ENCODE assay signal across 22 cellular contexts in the genomic region with DNA sequence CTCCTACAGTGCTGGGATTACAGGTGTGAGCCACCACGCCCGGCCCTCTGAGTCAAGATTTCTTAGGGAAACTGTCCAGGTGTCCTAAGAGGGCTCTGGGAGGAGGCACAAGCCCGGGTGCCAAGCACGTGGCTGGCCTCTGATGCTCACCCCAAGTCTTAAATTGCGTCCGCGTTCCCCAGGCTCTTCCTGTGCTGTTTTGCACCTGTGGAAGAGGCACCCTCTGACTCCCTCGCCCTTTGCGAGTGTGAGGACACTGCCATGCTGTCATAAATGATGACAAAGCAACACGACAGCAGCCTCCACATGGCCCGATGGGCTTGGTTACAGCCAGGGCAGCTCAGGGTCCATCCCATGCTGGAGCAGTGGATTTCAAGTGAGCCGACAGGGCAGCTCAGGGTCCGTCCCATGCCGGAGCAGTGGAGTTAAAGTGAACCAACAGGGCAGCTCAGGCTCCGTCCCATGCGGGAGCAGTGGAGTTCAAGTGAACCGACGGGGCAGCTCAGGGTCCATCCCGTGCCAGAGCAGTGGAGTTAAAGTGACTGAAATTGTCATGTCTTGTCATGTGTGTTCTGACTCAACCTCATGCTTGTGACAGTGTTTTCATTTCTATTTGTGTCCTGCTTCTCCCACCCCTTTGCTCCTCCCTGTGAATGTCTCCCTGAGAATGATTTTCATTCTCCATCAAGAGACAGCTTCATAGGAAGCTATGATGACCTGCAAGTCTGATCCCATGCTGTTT. TPM values are rescaled to one million over a fixed set of nuclear protein-coding genes. Genes with fewer than 3 reads are reported as not detected.
DNase-seq lines count a peak whose midpoint lies in the region; ATAC-seq and TF ChIP-seq lines count a peak whose summit lies in the region.
"Had no signal": no experiment of that assay in that cellular context is flagged by ENCODE, and none has a peak within 500 bp of the region (broad histone marks: within the 10 kb centered on the region; RNA-seq: fewer than 3 reads in every experiment).

No MANE protein-coding gene starts in this region.

- H3K36me3 Mint-ChIP-seq in endodermal cell (ENCODE audit: low read depth): peaks cover 65% of the 10 kb centered on the region

- intact Hi-C loops in Right ventricle myocardium superior (cut with DNase I): no loop called here
- intact Hi-C loops in heart right ventricle (cut with DNase I): no loop called here

- peak; percentile 16 for DNase-seq in Right ventricle myocardium superior
- no peak for DNase-seq in heart right ventricle
- DNase-seq in osteoblast (ENCODE audit: insufficient read length, low spot score, missing footprints): peak; percentile 73
- DNase-seq in hepatic stellate cell (ENCODE audit: low spot score): no peak
- no peak for DNase-seq in activated CD4-positive, CD25-positive, alpha-beta regulatory T cell treated with anti-CD3 and anti-CD28 coated beads, Interleukin-2, amount 50 U/mL, for 72 hours
- no peak for DNase-seq in endodermal cell
- DNase-seq: 8988T, DMS153, EL, GOT3, HFFc6, Kasumi-1, NCI-H1417 treated with DMSO at 0.1 percent for 48 hours, NCI-H2029, NCI-H2171 treated with DMSO at 0.1 percent for 48 hours, NCI-H510A treated with DMSO at 0.1 percent for 48 hours, PC-3, T-helper 1 cell had no signal

- H4K20me1 ChIP-seq in OCI-LY1 (ENCODE audit: insufficient read depth, low read length): no peaks in the 10 kb centered on the region
- no peaks in the 10 kb centered on the region for H4K20me1 ChIP-seq in osteoblast (ENCODE audit: insufficient read depth, low read length)

- no peak overlapping the region for H3K4me2 ChIP-seq in OCI-LY1 (ENCODE audit: low read length)
- H3K4me2 ChIP-seq in osteoblast (ENCODE audit: insufficient read depth, low read length): no peak overlapping the region
- H3K4me2 ChIP-seq: BLaER1 treated with 17β-estradiol and CSF1 and Interleukin-3, amounts not matched to agents 10 nM and 100 nM had no signal

- H3K27me3 ChIP-seq in heart right ventricle (no peaks in the 10 kb centered on the region), OCI-LY1 (ENCODE audit: insufficient read depth, low read length) (no peaks in the 10 kb centered on the region), osteoblast (ENCODE audit: insufficient read depth, low read length) (no peaks in the 10 kb centered on the region), endodermal cell (ENCODE audit: control insufficient read depth, insufficient read depth, low read length, poor library complexity, severe bottlenecking) (no peaks in the 10 kb centered on the region)
- H3K27me3 ChIP-seq: BLaER1 treated with 17β-estradiol and CSF1 and Interleukin-3, amounts not matched to agents 10 nM and 100 nM had no signal

- TF ChIP-seq CTCF in heart right ventricle (IDR thresholded peaks at IDR 0.05): no peak
- no peak for TF ChIP-seq CTCF in OCI-LY1 (IDR thresholded peaks at IDR 0.05; ENCODE audit: low read length)
- no peak for TF ChIP-seq CTCF in osteoblast (IDR thresholded peaks at IDR 0.05; ENCODE audit: extremely low read depth, low read depth, low read length)
- no peak for TF ChIP-seq CTCF in endodermal cell (conservative IDR thresholded peaks at IDR 0.05)

- ATAC-seq in Right ventricle myocardium superior (ENCODE audit: poor library complexity) (no peak), heart right ventricle (no peak), GM19455 (IDR thresholded peaks at IDR 0.05; ENCODE audit: unreplicated experiment) (no peak)
- ATAC-seq: PC-3 had no signal

- peaks cover 4 to 98% (median 24%) of the 10 kb centered on the region in 9 donors for H3K36me3 ChIP-seq in heart right ventricle
- H3K36me3 ChIP-seq in OCI-LY1 (ENCODE audit: insufficient read depth, low read length): peaks cover 63% of the 10 kb centered on the region
- peaks cover 31% of the 10 kb centered on the region for H3K36me3 ChIP-seq in osteoblast (ENCODE audit: insufficient read depth, low read length)
- peaks cover 54% of the 10 kb centered on the region for H3K36me3 ChIP-seq in endodermal cell (ENCODE audit: control insufficient read depth, insufficient read depth, low read length)

- no peaks in the 10 kb centered on the region for H3K4me1 Mint-ChIP-seq in endodermal cell

- H3K9me2 ChIP-seq in OCI-LY1 (ENCODE audit: low read depth, low read length): no peaks in the 10 kb centered on the region

- H3K79me2 ChIP-seq in OCI-LY1 (ENCODE audit: insufficient read depth, low read length): no peaks in the 10 kb centered on the region
- no peaks in the 10 kb centered on the region for H3K79me2 ChIP-seq in osteoblast (ENCODE audit: insufficient read depth, low read length)

- no peak overlapping the region for H3K27ac ChIP-seq in heart right ventricle
- peak overlapping the region; percentile 74 for H3K27ac ChIP-seq in OCI-LY1 (ENCODE audit: low read depth, low read length, poor library complexity, severe bottlenecking)
- no peak overlapping the region for H3K27ac ChIP-seq in osteoblast (ENCODE audit: low read depth, low read length)
- no peak overlapping the region for H3K27ac ChIP-seq in endodermal cell (ENCODE audit: low read depth, low read length)
- H3K27ac ChIP-seq: BLaER1 treated with 17β-estradiol and CSF1 and Interleukin-3, amounts not matched to agents 10 nM and 100 nM; SK-N-MC had no signal

- H2AFZ ChIP-seq in OCI-LY1 (ENCODE audit: low read length) (no peak overlapping the region), osteoblast (ENCODE audit: low read length) (no peak overlapping the region)

- 92 to 94% methylated on average over 19 of the region's 19 CpGs for WGBS in heart right ventricle, 2 donors
- WGBS in endodermal cell (ENCODE audit: insufficient coverage in 1 of 2, insufficient read length in 1 of 2), 2 experiments: 94 to 97% methylated on average over 18 to 19 of the region's 19 CpGs

- H3K4me3 ChIP-seq in heart right ventricle (no peak overlapping the region), OCI-LY1 (ENCODE audit: low read depth, low read length, poor library complexity, severe bottlenecking) (no peak overlapping the region), osteoblast (ENCODE audit: insufficient read depth, low read length) (no peak overlapping the region), endodermal cell (ENCODE audit: low read length) (no peak overlapping the region)
- H3K4me3 ChIP-seq: BLaER1 treated with 17β-estradiol and CSF1 and Interleukin-3, amounts not matched to agents 10 nM and 100 nM; SK-N-MC had no signal

- H3K9ac ChIP-seq in OCI-LY1 (ENCODE audit: low read length): no peak overlapping the region
- no peak overlapping the region for H3K9ac ChIP-seq in endodermal cell (ENCODE audit: extremely low read depth, low read length, poor library complexity, severe bottlenecking)
- H3K9ac ChIP-seq: BLaER1 treated with 17β-estradiol and CSF1 and Interleukin-3, amounts not matched to agents 10 nM and 100 nM had no signal

- no peaks in the 10 kb centered on the region for H3K9me3 ChIP-seq in heart right ventricle
- no peaks in the 10 kb centered on the region for H3K9me3 ChIP-seq in OCI-LY1 (ENCODE audit: low read length)
- H3K9me3 ChIP-seq in osteoblast (ENCODE audit: low read depth, low read length): no peaks in the 10 kb centered on the region
- no peaks in the 10 kb centered on the region for H3K9me3 ChIP-seq in endodermal cell (ENCODE audit: control insufficient read depth, low read length)
- H3K9me3 ChIP-seq: BLaER1 treated with 17β-estradiol and CSF1 and Interleukin-3, amounts not matched to agents 10 nM and 100 nM had no signal

- H3K9me3 Mint-ChIP-seq in endodermal cell: no peaks in the 10 kb centered on the region
- H3K9me3 Mint-ChIP-seq: HFFc6 had no signal

- H3K4me3 Mint-ChIP-seq in endodermal cell: no peak overlapping the region
- H3K4me3 Mint-ChIP-seq: HFFc6 had no signal

- H3K27ac Mint-ChIP-seq in endodermal cell: no peak overlapping the region
- H3K27ac Mint-ChIP-seq: HFFc6 had no signal

- H3F3A ChIP-seq in OCI-LY1 (ENCODE audit: insufficient read depth, low read length): no peaks in the 10 kb centered on the region

- no peaks in the 10 kb centered on the region for H3K27me3 Mint-ChIP-seq in endodermal cell (ENCODE audit: insufficient read depth)

- H3K4me1 ChIP-seq in heart right ventricle: no peaks in the 10 kb centered on the region
- H3K4me1 ChIP-seq in OCI-LY1 (ENCODE audit: insufficient read depth, low read length, severe bottlenecking): peaks cover 31% of the 10 kb centered on the region
- H3K4me1 ChIP-seq in osteoblast (ENCODE audit: insufficient read depth, low read length): no peaks in the 10 kb centered on the region
- H3K4me1 ChIP-seq in endodermal cell (ENCODE audit: control insufficient read depth, insufficient read depth, low read length): no peaks in the 10 kb centered on the region
- H3K4me1 ChIP-seq: BLaER1 treated with 17β-estradiol and CSF1 and Interleukin-3, amounts not matched to agents 10 nM and 100 nM had no signal

RNA-seq across cellular contexts. Expression of a gene that starts 33.9 kb away (rescaled TPM):
- total RNA-seq in Right ventricle myocardium superior (28.9 TPM), heart right ventricle (10 to 100 TPM; 17.5 to 58.6 (median 29.7) TPM), osteoblast (19.2 and 23.0 TPM in 2 replicates), endodermal cell (10 to 100 TPM; 40.1 to 40.7 TPM)
- polyA plus RNA-seq in heart right ventricle: 10 to 100 TPM; 23.0 to 25.4 TPM
- 32.9 TPM for polyA plus RNA-seq in endodermal cell (2013, experiment 1 of 2)
- 28.4 TPM for polyA plus RNA-seq in endodermal cell (2013, experiment 2 of 2)

RNA-seq across cellular contexts. Expression of a gene that starts 34.2 kb away (rescaled TPM):
- total RNA-seq in Right ventricle myocardium superior (1.0 TPM), heart right ventricle (1 to 10 TPM in 8 of 10 donors, under 1 TPM in 2; 0.98 to 2.0 (median 1.3) TPM), osteoblast (2.2 and 3.2 TPM in 2 replicates), endodermal cell (10 to 100 TPM; 19.6 to 37.4 TPM)
- polyA plus RNA-seq in heart right ventricle: 1 to 10 TPM in 1 of 2 donors, under 1 TPM in 1; 0.51 to 2.9 TPM
- 24.1 TPM for polyA plus RNA-seq in endodermal cell (2013, experiment 1 of 2)
- polyA plus RNA-seq in endodermal cell (2013, experiment 2 of 2): 26.2 TPM

Comparison
In these comparisons a context has a peak if more than half of its experiments do, and no peak if none do; other contexts are left out.
1. DNase-seq: peak in Right ventricle myocardium superior (single experiment) and osteoblast (single experiment); none in heart right ventricle (0 of 2), hepatic stellate cell (single experiment), activated CD4-positive, CD25-positive, alpha-beta regulatory T cell treated with anti-CD3 and anti-CD28 coated beads, Interleukin-2, amount 50 U/mL, for 72 hours (single experiment) and endodermal cell (single experiment).